ENCODE assay signal across 13 cellular contexts in the genomic region with DNA sequence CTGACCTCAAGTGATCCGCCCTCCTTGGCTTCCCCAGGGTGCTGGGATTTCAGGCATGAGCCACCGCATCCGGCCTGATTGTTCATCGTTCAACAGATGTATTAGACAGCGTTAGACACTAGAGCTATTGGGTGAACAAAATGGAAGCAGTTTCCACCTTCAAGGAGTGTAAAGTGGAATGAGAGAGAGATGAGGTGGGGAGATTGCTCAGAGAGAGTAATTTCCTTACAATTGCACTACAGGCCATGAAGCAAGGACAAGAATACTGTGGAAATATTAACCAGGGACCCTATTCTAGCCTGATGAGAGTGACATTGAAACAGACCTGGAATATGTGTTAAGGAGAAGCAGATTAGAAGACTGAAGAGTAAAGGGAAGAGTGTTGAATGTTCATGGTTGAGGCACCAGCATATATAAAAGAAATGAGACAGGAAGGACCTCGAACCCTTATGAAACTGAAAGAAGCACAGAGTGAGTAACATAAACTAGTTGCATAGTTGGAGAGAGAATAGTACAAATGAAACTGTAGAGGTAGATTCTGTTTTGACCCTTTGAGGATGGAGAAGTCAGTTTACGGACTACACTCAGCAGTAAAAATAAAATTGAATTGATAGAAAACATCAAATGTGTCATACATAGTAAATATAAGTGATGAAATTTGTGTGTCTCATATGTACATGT. TPM values are rescaled to one million over a fixed set of nuclear protein-coding genes. Genes with fewer than 3 reads are reported as not detected.
A peak's percentile ranks its signal among the peaks of the same experiment; 100 is the strongest.
DNase-seq lines count a peak whose midpoint lies in the region; ATAC-seq and TF ChIP-seq lines count a peak whose summit lies in the region.
"Had no signal": no experiment of that assay in that cellular context is flagged by ENCODE, and none has a peak within 500 bp of the region (broad histone marks: within the 10 kb centered on the region; RNA-seq: fewer than 3 reads in every experiment).

No MANE protein-coding gene starts in this region.

- H3K4me3 Mint-ChIP-seq in activated B cell treated with CpG ODN at 0.5 μM for 24 hours (peak overlapping the region; percentile 33), osteocyte (ENCODE audit: unreplicated experiment) (no peak overlapping the region)
- H3K4me3 Mint-ChIP-seq: CD8-positive, alpha-beta T cell; H9; type B pancreatic cell had no signal

- CTCF ChIA-PET in activated B cell treated with CpG ODN at 0.5 μM for 24 hours (lab: Charles Lee), result interaction anchor here (1.1 kb wide), 1 partner anchor 41 kb away, joined by 3 read pairs; no protein-coding TSS in a partner anchor

- TF ChIP-seq CTCF in GM12864 (IDR thresholded peaks at IDR 0.05; ENCODE audit: low read depth, low read length, missing control alignments) (no peak), activated B cell treated with CpG ODN at 0.5 μM for 24 hours (IDR thresholded peaks at IDR 0.05) (no peak), osteocyte (IDR thresholded peaks at IDR 0.05) (no peak)

- no peak for DNase-seq in GM12864 (ENCODE audit: low read depth)
- no peak for DNase-seq in activated B cell treated with CpG ODN at 0.5 μM for 24 hours
- DNase-seq in NCI-H2227 (lab: John Stamatoyannopoulos, UW; ENCODE audit: unreplicated experiment), result no peak
- no peak for DNase-seq in osteocyte (ENCODE audit: extremely low spot score, unreplicated experiment)
- no peak for DNase-seq in amygdala (lab: John Stamatoyannopoulos, UW)
- DNase-seq: activated CD4-positive, alpha-beta T cell treated with anti-CD3 and anti-CD28 coated beads, Interleukin-2, amount 50 U/mL, for 4 hours; CD8-positive, alpha-beta T cell; NCI-H1436 had no signal

- peak; percentile 57 for ATAC-seq in GM19328 (IDR thresholded peaks at IDR 0.05; ENCODE audit: unreplicated experiment)
- ATAC-seq in HG03045 (IDR thresholded peaks at IDR 0.05; ENCODE audit: unreplicated experiment), result peak; percentile 65
- ATAC-seq in activated B cell treated with CpG ODN at 0.5 μM for 24 hours (ENCODE audit: low read depth), result peak; percentile 77
- no peak for ATAC-seq in HG02840 (IDR thresholded peaks at IDR 0.05; ENCODE audit: low FRiP score, unreplicated experiment)
- ATAC-seq: CD8-positive, alpha-beta T cell had no signal

- H3K27ac Mint-ChIP-seq in activated B cell treated with CpG ODN at 0.5 μM for 24 hours, result peak overlapping the region; percentile 67
- H3K27ac Mint-ChIP-seq in osteocyte (ENCODE audit: unreplicated experiment), result no peak overlapping the region
- H3K27ac Mint-ChIP-seq: CD8-positive, alpha-beta T cell; H9; type B pancreatic cell had no signal

- POLR2A ChIA-PET in activated B cell treated with CpG ODN at 0.5 μM for 24 hours (lab: Charles Lee), result no interaction called here

- H3K36me3 Mint-ChIP-seq in activated B cell treated with CpG ODN at 0.5 μM for 24 hours (ENCODE audit: low read depth) (peaks cover 1% of the 10 kb centered on the region), osteocyte (ENCODE audit: unreplicated experiment) (peaks cover 3% of the 10 kb centered on the region)

- no peaks in the 10 kb centered on the region for H3K9me3 Mint-ChIP-seq in activated B cell treated with CpG ODN at 0.5 μM for 24 hours
- no peaks in the 10 kb centered on the region for H3K9me3 Mint-ChIP-seq in osteocyte (ENCODE audit: unreplicated experiment)
- H3K9me3 Mint-ChIP-seq: CD8-positive, alpha-beta T cell; H9; type B pancreatic cell had no signal

- intact Hi-C loops in activated B cell treated with CpG ODN at 0.5 μM for 24 hours (cut with micrococcal nuclease), result no loop called here

- peak overlapping the region; percentile 31; the same call in 1 of the 2 replicates for H3K4me3 ChIP-seq in GM12864 (ENCODE audit: low read depth, low read length)

- H3K27me3 Mint-ChIP-seq in activated B cell treated with CpG ODN at 0.5 μM for 24 hours (no peaks in the 10 kb centered on the region), osteocyte (ENCODE audit: unreplicated experiment) (no peaks in the 10 kb centered on the region)
- H3K27me3 Mint-ChIP-seq: type B pancreatic cell had no signal

- H3K4me1 Mint-ChIP-seq in activated B cell treated with CpG ODN at 0.5 μM for 24 hours, result peaks cover 38% of the 10 kb centered on the region
- H3K4me1 Mint-ChIP-seq in osteocyte (ENCODE audit: unreplicated experiment), result peaks cover 19% of the 10 kb centered on the region

RNA-seq across cellular contexts. Expression of gene RTF1, which starts 7.2 kb away (rescaled TPM):
- total RNA-seq in activated B cell treated with CpG ODN at 0.5 μM for 24 hours, result 37.2 and 38.0 TPM in 2 replicates
- 43.0 and 47.5 TPM in 2 replicates for total RNA-seq in osteocyte

RNA-seq across cellular contexts. Expression of gene NDUFAF1, which starts 21.8 kb away (rescaled TPM):
- total RNA-seq in activated B cell treated with CpG ODN at 0.5 μM for 24 hours (17.8 and 19.3 TPM in 2 replicates), osteocyte (17.4 and 20.9 TPM in 2 replicates)
